Comparison of ENCODE assay signal across 1 cellular context in genomic region chr5:133746834-133747233, GRCh38.
TF ChIP-seq lines count a peak whose summit lies in the region.

No MANE protein-coding gene starts in this region.

TF ChIP-seq in H1, 55 proteins besides CTCF, POLR2A, EP300 and RAD21:
- TF ChIP-seq MAFK (IDR thresholded peaks at IDR 0.05; ENCODE audit: low read depth, low read length) (no peak), MAX (IDR thresholded peaks at IDR 0.05) (peak; percentile 43), POLR2AphosphoS5 (IDR thresholded peaks at IDR 0.05; ENCODE audit: low read depth, low read length) (no peak), KDM1A (IDR thresholded peaks at IDR 0.05; ENCODE audit: borderline replicate concordance, low read length) (no peak), SIN3A (conservative IDR thresholded peaks at IDR 0.05 in 1 of 2, IDR thresholded peaks at IDR 0.05 in 1 of 2; ENCODE audit: low read depth in 1 of 2, low read length in 2 of 2) (no peak), TCF12 (IDR thresholded peaks at IDR 0.05; ENCODE audit: low read depth, low read length) (no peak), EGR1 (IDR thresholded peaks at IDR 0.05; ENCODE audit: borderline replicate concordance, low read depth, low read length) (peak; percentile 51; the same call in 1 of the 2 replicates), CHD1 (IDR thresholded peaks at IDR 0.05; ENCODE audit: low read depth, low read length) (no peak), E2F6 (IDR thresholded peaks at IDR 0.05) (no peak), FOSL1 (IDR thresholded peaks at IDR 0.05; ENCODE audit: insufficient read depth, low read depth, low read length) (no peak), TAF1 (IDR thresholded peaks at IDR 0.05; ENCODE audit: low read depth, low read length) (no peak), TAF7 (optimal IDR thresholded peaks at IDR 0.05; ENCODE audit: borderline replicate concordance, low read depth, low read length) (no peak), SP2 (IDR thresholded peaks at IDR 0.05; ENCODE audit: low read length) (peak; percentile 64), SP4 (IDR thresholded peaks at IDR 0.05; ENCODE audit: low read length) (no peak), EZH2 (IDR thresholded peaks at IDR 0.05; ENCODE audit: low read depth, low read length, severe bottlenecking) (no peak), HDAC2 (IDR thresholded peaks at IDR 0.05; ENCODE audit: borderline replicate concordance in 1 of 2, low read depth in 2 of 2, low read length in 2 of 2) (no peak), CEBPB (IDR thresholded peaks at IDR 0.05; ENCODE audit: low read depth, low read length) (no peak), HDAC6 (IDR thresholded peaks at IDR 0.05; ENCODE audit: low read depth, low read length) (no peak), SAP30 (IDR thresholded peaks at IDR 0.05; ENCODE audit: insufficient read depth, insufficient replicate concordance, low read length) (no peak), RXRA (IDR thresholded peaks at IDR 0.05; ENCODE audit: insufficient read depth, low read depth, low read length) (no peak), KDM5A (IDR thresholded peaks at IDR 0.05; ENCODE audit: low read length) (no peak), CBX5 (IDR thresholded peaks at IDR 0.05; ENCODE audit: low read depth, low read length) (no peak), YY1 (IDR thresholded peaks at IDR 0.05; ENCODE audit: low read depth, low read length) (no peak)
